In genomic region chr14:30532264-30532663, GRCh38 we compare ENCODE assay signal across 21 cellular contexts.
"Had no signal": no experiment of that assay in that cellular context is flagged by ENCODE, and none has a peak within 500 bp of the region (broad histone marks: within the 10 kb centered on the region; RNA-seq: fewer than 3 reads in every experiment).

No MANE protein-coding gene starts in this region.

- FAIRE-seq: astrocyte, bronchial epithelial cell had no signal

- H3K9me3 ChIP-seq: adrenal gland, ovary, thoracic aorta, upper lobe of right lung had no signal

- H3K27ac ChIP-seq: adrenal gland, ovary, thoracic aorta, upper lobe of right lung had no signal

- H3K4me1 ChIP-seq: adrenal gland, upper lobe of right lung had no signal

- H3K4me3 ChIP-seq: adrenal gland, ovary, thoracic aorta, upper lobe of right lung had no signal

- H3K36me3 Mint-ChIP-seq: activated naive CD4-positive, alpha-beta T cell treated with anti-CD3 and anti-CD28 coated beads, Interleukin-2, amount 50 U/mL, for 72 hours; immature natural killer cell; natural killer cell; stimulated activated effector memory CD8-positive, alpha-beta T cell treated with anti-CD3 and anti-CD28 coated beads, Interleukin-12 subunit alpha, Interleukin-12 subunit beta, amount 100 ng/mL, for 72 hours had no signal

- H3K36me3 ChIP-seq: adrenal gland, ovary, thoracic aorta, upper lobe of right lung had no signal

- H3K27ac Mint-ChIP-seq: activated CD4-positive, alpha-beta T cell treated with anti-CD3 and anti-CD28 coated beads, Interleukin-2, amount 10 ng/mL, durations not matched to agents 7 days and 5 days; activated naive CD4-positive, alpha-beta T cell treated with anti-CD3 and anti-CD28 coated beads, Interleukin-2, amount 50 U/mL, for 72 hours; dendritic cell treated with granulocyte-macrophage colony-stimulating factor and Interleukin-4, amounts not matched to agents 40 ng/mL and 50 ng/mL, for 4 days; effector memory CD8-positive, alpha-beta T cell; immature natural killer cell; natural killer cell; stimulated activated effector memory CD8-positive, alpha-beta T cell treated with anti-CD3 and anti-CD28 coated beads, Interleukin-12 subunit alpha, Interleukin-12 subunit beta, amount 100 ng/mL, for 72 hours; T-helper 1 cell treated with Interleukin-12 subunit alpha and Interleukin-12 subunit beta and Interleukin-4 antibody, amounts not matched to agents 30 μg/mL and 1 μg/mL, for 36 hours had no signal

- H3K4me3 Mint-ChIP-seq: activated CD4-positive, alpha-beta T cell treated with anti-CD3 and anti-CD28 coated beads, Interleukin-2, amount 10 ng/mL, durations not matched to agents 7 days and 5 days; dendritic cell treated with granulocyte-macrophage colony-stimulating factor and Interleukin-4, amounts not matched to agents 40 ng/mL and 50 ng/mL, for 4 days; effector memory CD8-positive, alpha-beta T cell; immature natural killer cell; natural killer cell; stimulated activated effector memory CD8-positive, alpha-beta T cell treated with anti-CD3 and anti-CD28 coated beads, Interleukin-12 subunit alpha, Interleukin-12 subunit beta, amount 100 ng/mL, for 72 hours; T-helper 1 cell treated with Interleukin-12 subunit alpha and Interleukin-12 subunit beta and Interleukin-4 antibody, amounts not matched to agents 30 μg/mL and 1 μg/mL, for 36 hours had no signal

- DNase-seq: activated CD4-positive, alpha-beta T cell treated with anti-CD3 and anti-CD28 coated beads, Interleukin-2, amount 10 ng/mL, durations not matched to agents 7 days and 5 days; activated CD8-positive, alpha-beta memory T cell treated with anti-CD3 and anti-CD28 coated beads for 24 hours; activated gamma-delta T cell; adrenal gland; effector memory CD8-positive, alpha-beta T cell; immature natural killer cell; kidney glomerular epithelial cell; mesendoderm; natural killer cell; ovary; stimulated activated CD4-positive, alpha-beta T cell treated with anti-CD3 and anti-CD28 coated beads, Interleukin-4, amount 100 ng/mL, for 24 hours; upper lobe of right lung had no signal

- H3K9me3 Mint-ChIP-seq: activated CD4-positive, alpha-beta T cell treated with anti-CD3 and anti-CD28 coated beads, Interleukin-2, amount 10 ng/mL, durations not matched to agents 7 days and 5 days; activated naive CD4-positive, alpha-beta T cell treated with anti-CD3 and anti-CD28 coated beads, Interleukin-2, amount 50 U/mL, for 72 hours; dendritic cell treated with granulocyte-macrophage colony-stimulating factor and Interleukin-4, amounts not matched to agents 40 ng/mL and 50 ng/mL, for 4 days; effector memory CD8-positive, alpha-beta T cell; immature natural killer cell; natural killer cell; stimulated activated effector memory CD8-positive, alpha-beta T cell treated with anti-CD3 and anti-CD28 coated beads, Interleukin-12 subunit alpha, Interleukin-12 subunit beta, amount 100 ng/mL, for 72 hours; T-helper 1 cell treated with Interleukin-12 subunit alpha and Interleukin-12 subunit beta and Interleukin-4 antibody, amounts not matched to agents 30 μg/mL and 1 μg/mL, for 36 hours had no signal

- H3K4me1 Mint-ChIP-seq: activated CD4-positive, alpha-beta T cell treated with anti-CD3 and anti-CD28 coated beads, Interleukin-2, amount 10 ng/mL, durations not matched to agents 7 days and 5 days; immature natural killer cell; natural killer cell; stimulated activated effector memory CD8-positive, alpha-beta T cell treated with anti-CD3 and anti-CD28 coated beads, Interleukin-12 subunit alpha, Interleukin-12 subunit beta, amount 100 ng/mL, for 72 hours had no signal

- H3K27me3 ChIP-seq: adrenal gland, ovary had no signal

- ATAC-seq: activated CD4-positive, CD25-positive, alpha-beta regulatory T cell treated with anti-CD3 and anti-CD28 coated beads, Interleukin-2, amount 50 U/mL, for 24 hours; activated naive CD4-positive, alpha-beta T cell treated with anti-CD3 and anti-CD28 coated beads, Interleukin-2, amount 50 U/mL, for 72 hours; effector memory CD8-positive, alpha-beta T cell; natural killer cell; sciatic nerve; stimulated activated effector memory CD8-positive, alpha-beta T cell treated with anti-CD3 and anti-CD28 coated beads, Interleukin-12 subunit alpha, Interleukin-12 subunit beta, amount 100 ng/mL, for 72 hours; upper lobe of right lung had no signal
